Comparison of ENCODE assay signal across 8 cellular contexts in genomic region chr13:114234266-114234644, GRCh38. TPM values are rescaled to one million over a fixed set of nuclear protein-coding genes. Genes with fewer than 3 reads are reported as not detected.
A peak's percentile ranks its signal among the peaks of the same experiment; 100 is the strongest.
DNase-seq lines count a peak whose midpoint lies in the region; ATAC-seq and TF ChIP-seq lines count a peak whose summit lies in the region.

No MANE protein-coding gene starts in this region.

- peaks cover 38% of the 10 kb centered on the region for H3K4me1 ChIP-seq in HUES48 (ENCODE audit: control insufficient read depth, insufficient read depth, low read length)

- no peaks in the 10 kb centered on the region for H3K9me3 ChIP-seq in HUES48 (ENCODE audit: control insufficient read depth, insufficient read depth, low read length)

- no peaks in the 10 kb centered on the region for H3K9me3 Mint-ChIP-seq in naive B cell

- peaks cover 19 to 23% (median 21%) of the 10 kb centered on the region in 3 donors for H3K4me1 Mint-ChIP-seq in naive B cell

- H3K27ac ChIP-seq in 22Rv1 (peak overlapping the region; percentile 55; the same call in 1 of the 2 replicates), HUES48 (ENCODE audit: low read depth, low read length) (peak overlapping the region; percentile 76)

- H3K27me3 ChIP-seq in HUES48 (ENCODE audit: control insufficient read depth, insufficient read depth, low read length) = no peaks in the 10 kb centered on the region

- H3K36me3 Mint-ChIP-seq in naive B cell = peaks cover 5 to 8% of the 10 kb centered on the region in 2 donors

- TF ChIP-seq CTCF in 22Rv1 (IDR thresholded peaks at IDR 0.05) (no peak), cardiac fibroblast (IDR thresholded peaks at IDR 0.05; ENCODE audit: low read depth, low read length) (no peak)

- H3K4me3 ChIP-seq in HUES48 (ENCODE audit: low read depth, low read length) = peak overlapping the region; percentile 87
- peak overlapping the region; percentile 90 to 91 for H3K4me3 ChIP-seq in cardiac fibroblast (replicated peaks in 1 of 2; ENCODE audit: low read depth in 2 of 2, low read length in 2 of 2)

- H3K27ac Mint-ChIP-seq in naive B cell = peak overlapping the region; percentile 74 to 96 (median 84)

- no peak overlapping the region for H3K9ac ChIP-seq in HUES48 (ENCODE audit: low read depth, low read length)

- H3K36me3 ChIP-seq in HUES48 (ENCODE audit: control insufficient read depth, insufficient read depth, low read length) = peaks cover 29% of the 10 kb centered on the region

- DNase-seq in cardiac fibroblast (ENCODE audit: low read depth in 2 of 2) (no peak), naive B cell (no peak), middle frontal gyrus (ENCODE audit: extremely low spot score, low spot score) (no peak), left lobe of liver (ENCODE audit: low spot score) (no peak)
- DNase-seq in effector CD8-positive, alpha-beta T cell (lab: John Stamatoyannopoulos, UW) = no peak

- peak overlapping the region; percentile 81 to 94 (median 90) for H3K4me3 Mint-ChIP-seq in naive B cell

- H3K27me3 Mint-ChIP-seq in naive B cell = peaks cover 19 to 27% (median 25%) of the 10 kb centered on the region in 3 donors

- no peak for ATAC-seq in naive B cell (ENCODE audit: low read depth in 2 of 2)
- ATAC-seq in left lobe of liver = no peak
- no peak for ATAC-seq in HG03439 (IDR thresholded peaks at IDR 0.05; ENCODE audit: unreplicated experiment)

RNA-seq across cellular contexts. Expression of gene CDC16, which starts 0.4 kb away (rescaled TPM):
- polyA plus RNA-seq in naive B cell (ENCODE audit: low read depth in 6 of 6) = 10 to 100 TPM; 21.4 to 29.9 (median 24.5) TPM
- 28.1 TPM for total RNA-seq in left lobe of liver

RNA-seq across cellular contexts. Expression of gene UPF3A, which starts 47.1 kb away (rescaled TPM):
- polyA plus RNA-seq in naive B cell (ENCODE audit: low read depth in 6 of 6) = 10 to 100 TPM; 17.0 to 26.8 (median 23.0) TPM
- total RNA-seq in left lobe of liver = 22.0 TPM

RNA-seq across cellular contexts. Expression of gene CFAP97D2, which starts 55.2 kb away (rescaled TPM):
- polyA plus RNA-seq in naive B cell (ENCODE audit: low read depth in 6 of 6) = not detected
- not detected for total RNA-seq in left lobe of liver
